Comparison of ENCODE assay signal across 20 cellular contexts in genomic region chr17:17001076-17001777, GRCh38. TPM values are rescaled to one million over a fixed set of nuclear protein-coding genes. Genes with fewer than 3 reads are reported as not detected.
DNase-seq lines count a peak whose midpoint lies in the region; ATAC-seq, FAIRE-seq and TF ChIP-seq lines count a peak whose summit lies in the region.
"Had no signal": no experiment of that assay in that cellular context is flagged by ENCODE, and none has a peak within 500 bp of the region (broad histone marks: within the 10 kb centered on the region; RNA-seq: fewer than 3 reads in every experiment).

No MANE protein-coding gene starts in this region.

- H3K27me3 ChIP-seq in H7 (ENCODE audit: control insufficient read depth, insufficient read depth, low read length) (no peaks in the 10 kb centered on the region), GM12878 (replicated peaks in 1 of 2; ENCODE audit: control insufficient read depth in 2 of 2, insufficient read depth in 2 of 2, low read length in 1 of 2) (no peaks in the 10 kb centered on the region), psoas muscle (ENCODE audit: insufficient read depth in 3 of 3, low read length in 2 of 3) (no peaks in the 10 kb centered on the region)
- H3K27me3 ChIP-seq: body of pancreas, neutrophil, vagina had no signal

- H2AFZ ChIP-seq in GM12878 (ENCODE audit: control insufficient read depth, low read depth, low read length), result no peak overlapping the region

- no TSS peak for BruUV-seq in GM12878 (replicated peaks; lab: Mats Ljungman, UMichigan)

- 58% methylated on average over 9 of the region's 9 CpGs for WGBS in GM12878 (ENCODE audit: insufficient coverage, insufficient replicate concordance, low lambda C conversion rate, missing lambda C conversion rate)
- 77 to 81% (median 77%) methylated on average over 9 of the region's 9 CpGs for WGBS in psoas muscle, 3 donors

- H3K4me1 Mint-ChIP-seq in activated T-cell treated with anti-CD3 and anti-CD28 coated beads, Interleukin-2, amount 50 U/mL, for 72 hours (ENCODE audit: low read depth), result peaks cover 4% of the 10 kb centered on the region
- H3K4me1 Mint-ChIP-seq: activated naive CD4-positive, alpha-beta T cell treated with anti-CD3 and anti-CD28 coated beads, Interleukin-2, amount 50 U/mL, for 24 hours had no signal

- H3K4me3 ChIP-seq in H7 (ENCODE audit: insufficient read depth, low read depth, low read length), result no peak overlapping the region
- H3K4me3 ChIP-seq in GM12878, result no peak overlapping the region
- no peak overlapping the region for H3K4me3 ChIP-seq in psoas muscle
- H3K4me3 ChIP-seq: body of pancreas, HAP-1, vagina had no signal

- intact Hi-C loops in GM12878 (cut with micrococcal nuclease; ENCODE audit: unreplicated experiment), result loop anchor here (1.0 to 10.0 kb wide), 4 partner anchors 146 to 312 kb away; partner anchors contain the start of genes FLCN and PLD6
- intact Hi-C loops in psoas muscle (cut with DNase I), result loop anchor here in 1 of 2 donors (5.0 to 10.0 kb wide), 5 partner anchors 124 to 644 kb away; no protein-coding TSS in a partner anchor

- H3K9me3 ChIP-seq in GM12878 (replicated peaks; ENCODE audit: control insufficient read depth, insufficient read depth, low read length) (no peaks in the 10 kb centered on the region), psoas muscle (no peaks in the 10 kb centered on the region)
- H3K9me3 ChIP-seq: body of pancreas, HAP-1, neutrophil, vagina had no signal

- CTCF ChIA-PET in GM12878 (lab: Yijun Ruan, JAX), result interaction anchor here (1.1 to 3.6 kb wide), 8 partner anchors 10 to 312 kb away, joined by 3 to 21 read pairs (median 5); no protein-coding TSS in a partner anchor

- no peak overlapping the region for H3K9ac ChIP-seq in GM12878 (ENCODE audit: control insufficient read depth, insufficient read depth, low read length)

- TF ChIP-seq RAD21 in GM12878 (IDR thresholded peaks at IDR 0.05; ENCODE audit: insufficient read depth, low read depth, low read length), result no peak

- H3K9me3 Mint-ChIP-seq in activated T-cell treated with anti-CD3 and anti-CD28 coated beads, Interleukin-2, amount 50 U/mL, for 72 hours, result no peaks in the 10 kb centered on the region
- H3K9me3 Mint-ChIP-seq: activated naive CD4-positive, alpha-beta T cell treated with anti-CD3 and anti-CD28 coated beads, Interleukin-2, amount 50 U/mL, for 24 hours had no signal

- H3K27me3 Mint-ChIP-seq in activated T-cell treated with anti-CD3 and anti-CD28 coated beads, Interleukin-2, amount 50 U/mL, for 72 hours (ENCODE audit: low read depth), result no peaks in the 10 kb centered on the region
- H3K27me3 Mint-ChIP-seq: activated naive CD4-positive, alpha-beta T cell treated with anti-CD3 and anti-CD28 coated beads, Interleukin-2, amount 50 U/mL, for 24 hours had no signal

- H3K4me3 Mint-ChIP-seq in activated T-cell treated with anti-CD3 and anti-CD28 coated beads, Interleukin-2, amount 50 U/mL, for 72 hours, result no peak overlapping the region
- H3K4me3 Mint-ChIP-seq: activated naive CD4-positive, alpha-beta T cell treated with anti-CD3 and anti-CD28 coated beads, Interleukin-2, amount 50 U/mL, for 24 hours had no signal

- H3K4me1 ChIP-seq in GM12878 (ENCODE audit: control insufficient read depth, insufficient read depth, low read length), result no peaks in the 10 kb centered on the region
- peaks cover 3% of the 10 kb centered on the region for H3K4me1 ChIP-seq in psoas muscle
- H3K4me1 ChIP-seq: HAP-1 had no signal

- POLR2A ChIA-PET in GM12878 (lab: Charles Lee), result no interaction called here

- no peak for TF ChIP-seq EP300 in GM12878 (IDR thresholded peaks at IDR 0.05; ENCODE audit: borderline replicate concordance in 1 of 2, control insufficient read depth in 1 of 2, low read depth in 2 of 2, low read length in 2 of 2)

- H3K27ac ChIP-seq in GM12878 (ENCODE audit: control insufficient read depth, insufficient read depth), result no peak overlapping the region
- no peak overlapping the region for H3K27ac ChIP-seq in psoas muscle
- H3K27ac ChIP-seq: body of pancreas, coronary artery, neutrophil, vagina had no signal

- in situ Hi-C loops in GM12878 (cut with MboI), result loop anchor here (5.0 kb wide), 1 partner anchor 306 kb away; no protein-coding TSS in a partner anchor

- H3K79me2 ChIP-seq in GM12878 (ENCODE audit: control insufficient read depth, insufficient read depth, low read length), result no peaks in the 10 kb centered on the region

- TF ChIP-seq CTCF in GM12878 (IDR thresholded peaks at IDR 0.05 in 2 of 3, conservative IDR thresholded peaks at IDR 0.05 in 1 of 3; ENCODE audit: control insufficient read depth in 2 of 3, extremely low read depth in 1 of 3, insufficient read depth in 1 of 3, low read depth in 3 of 3, low read length in 3 of 3) (no peak), psoas muscle (IDR thresholded peaks at IDR 0.05) (no peak)

- FAIRE-seq in GM12878 (lab: Jason Lieb, UNC), result no peak

- no peaks in the 10 kb centered on the region for H3K36me3 Mint-ChIP-seq in activated T-cell treated with anti-CD3 and anti-CD28 coated beads, Interleukin-2, amount 50 U/mL, for 72 hours (ENCODE audit: insufficient read depth in 2 of 2)
- H3K36me3 Mint-ChIP-seq: activated naive CD4-positive, alpha-beta T cell treated with anti-CD3 and anti-CD28 coated beads, Interleukin-2, amount 50 U/mL, for 24 hours had no signal

- no peak for TF ChIP-seq POLR2A in GM12878 (IDR thresholded peaks at IDR 0.05; ENCODE audit: low read depth, low read length)

- no peak overlapping the region for H3K4me2 ChIP-seq in GM12878 (ENCODE audit: control insufficient read depth, insufficient read depth)

- peak; percentile 4 to 29 for ATAC-seq in activated T-cell treated with anti-CD3 and anti-CD28 coated beads, Interleukin-2, amount 50 U/mL, for 72 hours (replicated peaks in 1 of 2)
- peak; percentile 20 for ATAC-seq in GM12878
- peak; percentile 4 to 34 (median 13) for ATAC-seq in psoas muscle

- no peak for DNase-seq in activated T-cell treated with anti-CD3 and anti-CD28 coated beads, Interleukin-2, amount 50 U/mL, for 72 hours
- DNase-seq in activated T-cell treated with anti-CD3 and anti-CD28 coated beads for 4 hours (no peak), H7 (peak; percentile 50), GM12878 (ENCODE audit: low read depth, low spot score) (no peak), psoas muscle (no peak), NOMO-1 (lab: John Stamatoyannopoulos, UW; ENCODE audit: unreplicated experiment in 2 of 2) (no peak), NCI-H187 treated with DMSO at 0.1 percent for 48 hours (lab: John Stamatoyannopoulos, UW) (no peak), NCI-H526 (lab: John Stamatoyannopoulos, UW) (no peak)
- DNase-seq: GF-D8, NCI-H1417 treated with DMSO at 0.1 percent for 48 hours had no signal

- H4K20me1 ChIP-seq in GM12878 (ENCODE audit: control insufficient read depth, insufficient read depth), result no peaks in the 10 kb centered on the region

- H3K36me3 ChIP-seq in H7 (replicated peaks; ENCODE audit: control insufficient read depth, insufficient read depth, low read length), result no peaks in the 10 kb centered on the region
- H3K36me3 ChIP-seq in GM12878 (ENCODE audit: control insufficient read depth in 2 of 2, insufficient read depth in 2 of 2, low read length in 1 of 2), result no peaks in the 10 kb centered on the region
- no peaks in the 10 kb centered on the region for H3K36me3 ChIP-seq in psoas muscle (ENCODE audit: insufficient read depth in 1 of 2, low read depth in 1 of 2)
- H3K36me3 ChIP-seq: HAP-1, neutrophil, vagina had no signal

- RAD21 ChIA-PET in GM12878 (lab: Charles Lee; ENCODE audit: unreplicated experiment), result no interaction called here

- no peak overlapping the region for H3K27ac Mint-ChIP-seq in activated T-cell treated with anti-CD3 and anti-CD28 coated beads, Interleukin-2, amount 50 U/mL, for 72 hours
- H3K27ac Mint-ChIP-seq: activated naive CD4-positive, alpha-beta T cell treated with anti-CD3 and anti-CD28 coated beads, Interleukin-2, amount 50 U/mL, for 24 hours had no signal

- SMC1A ChIA-PET in GM12878 (lab: Charles Lee; ENCODE audit: uncharacterized antibody, unreplicated experiment), result interaction anchor here (0.9 to 1.5 kb wide), 2 partner anchors 9 to 257 kb away, joined by 3 to 4 read pairs; no protein-coding TSS in a partner anchor

RNA-seq across cellular contexts. Expression of gene TNFRSF13B, which starts 29.3 kb away (rescaled TPM):
- total RNA-seq in activated T-cell treated with anti-CD3 and anti-CD28 coated beads, Interleukin-2, amount 50 U/mL, for 72 hours, result not detected
- 0.21 TPM in 1 of 2 replicates, not detected in the other for total RNA-seq in H7 (2014; rRNA removed; shearing (Covaris generic))
- 353 and 380 TPM in 2 replicates for total RNA-seq in GM12878 (2013; cell fraction: nucleolus; rRNA removed)
- total RNA-seq in GM12878 (2014; rRNA removed) (101 and 116 TPM in 2 replicates), GM12878 (2014; rRNA removed; fragmentation: Illumina TruSeq; extraction: Trizol) (50.4 and 53.0 TPM in 2 replicates), GM12878 (2021) (160 and 161 TPM in 2 replicates), psoas muscle (not detected)
- polyA plus RNA-seq in GM12878 (2011; ENCODE audit: low read depth), result 102 TPM
- polyA plus RNA-seq in GM12878 (2011; rRNA removed) (45.9 and 91.3 TPM in 2 replicates), GM12878 (2014; fragmentation: Illumina TruSeq; extraction: Trizol) (53.0 and 141 TPM in 2 replicates), GM12878 (2014; fragmentation: Nextera tagmentation; extraction: Ambion mirVana) (10 to 100 TPM; 15.5 to 23.1 TPM), GM12878 (2014; rRNA removed) (231 and 255 TPM in 2 replicates), GM12878 (2016; fragmentation: Nextera tagmentation; extraction: Ambion mirVana) (100 to 1,000 TPM; 121 to 139 TPM), psoas muscle (not detected)
- 124 and 142 TPM in 2 replicates for polyA plus RNA-seq in GM12878 (2011; cell fraction: cytosol; rRNA removed)
- polyA plus RNA-seq in GM12878 (2011; cell fraction: nucleus; rRNA removed), result 234 and 258 TPM in 2 replicates
- polyA plus RNA-seq in GM12878 (2012), result 237 and 313 TPM in 2 replicates
- polyA minus RNA-seq in GM12878 (2011; rRNA and poly(A)+ RNA removed), result 123 and 202 TPM in 2 replicates
- polyA minus RNA-seq in GM12878 (2011; cell fraction: cytosol; rRNA and poly(A)+ RNA removed), result 45.4 TPM in 2 replicates
- 141 and 184 TPM in 2 replicates for polyA minus RNA-seq in GM12878 (2011; cell fraction: nucleus; rRNA and poly(A)+ RNA removed)
- total RNA-seq: body of pancreas, endothelial cell of umbilical vein, fibroblast of villous mesenchyme, kidney epithelial cell, SK-MEL-5, vagina had no signal
- polyA plus RNA-seq: endothelial cell of umbilical vein had no signal

RNA-seq across cellular contexts. Expression of gene MPRIP, which starts 41.0 kb away (rescaled TPM):
- total RNA-seq in activated T-cell treated with anti-CD3 and anti-CD28 coated beads, Interleukin-2, amount 50 U/mL, for 72 hours, result 100 to 1,000 TPM; 110 to 128 TPM
- 70.2 and 73.9 TPM in 2 replicates for total RNA-seq in H7 (2014; rRNA removed; shearing (Covaris generic))
- 167 and 175 TPM in 2 replicates for total RNA-seq in GM12878 (2013; cell fraction: nucleolus; rRNA removed)
- total RNA-seq in GM12878 (2014; rRNA removed) (115 and 131 TPM in 2 replicates), GM12878 (2014; rRNA removed; fragmentation: Illumina TruSeq; extraction: Trizol) (79.0 and 83.9 TPM in 2 replicates), GM12878 (2021) (159 and 168 TPM in 2 replicates), psoas muscle (100 to 1,000 TPM; 228 to 322 (median 258) TPM)
- 49.9 TPM for polyA plus RNA-seq in GM12878 (2011; ENCODE audit: low read depth)
- polyA plus RNA-seq in GM12878 (2011; rRNA removed) (51.1 and 70.6 TPM in 2 replicates), GM12878 (2014; fragmentation: Illumina TruSeq; extraction: Trizol) (35.1 and 72.7 TPM in 2 replicates), GM12878 (2014; fragmentation: Nextera tagmentation; extraction: Ambion mirVana) (10 to 100 TPM; 24.3 to 44.6 TPM), GM12878 (2014; rRNA removed) (89.3 and 97.0 TPM in 2 replicates), GM12878 (2016; fragmentation: Nextera tagmentation; extraction: Ambion mirVana) (10 to 100 TPM; 16.5 to 18.5 TPM), psoas muscle (100 to 1,000 TPM; 142 to 270 (median 184) TPM)
- 59.0 and 62.4 TPM in 2 replicates for polyA plus RNA-seq in GM12878 (2011; cell fraction: cytosol; rRNA removed)
- 87.4 and 124 TPM in 2 replicates for polyA plus RNA-seq in GM12878 (2011; cell fraction: nucleus; rRNA removed)
- 72.2 and 77.0 TPM in 2 replicates for polyA plus RNA-seq in GM12878 (2012)
- polyA minus RNA-seq in GM12878 (2011; rRNA and poly(A)+ RNA removed), result 73.8 and 103 TPM in 2 replicates
- polyA minus RNA-seq in GM12878 (2011; cell fraction: cytosol; rRNA and poly(A)+ RNA removed), result 36.6 and 63.1 TPM in 2 replicates
- polyA minus RNA-seq in GM12878 (2011; cell fraction: nucleus; rRNA and poly(A)+ RNA removed), result 35.7 and 59.5 TPM in 2 replicates

Comparison
In these comparisons a context has a peak if more than half of its experiments do, and no peak if none do; other contexts are left out.
1. RNA of gene TNFRSF13B, which starts 29.3 kb away (total RNA-seq): 50.4 to 380 TPM in GM12878; 0.21 TPM in H7, not detected in activated T-cell treated with anti-CD3 and anti-CD28 coated beads, Interleukin-2, amount 50 U/mL, for 72 hours and not detected in psoas muscle; every median in the first group is over 10 times any median in the second.
2. Peak in every context shown above with its lines, with median percentiles within 50 percentile points of each other: ATAC-seq.